1 cellular context compared by ENCODE assay signal in the genomic region with DNA sequence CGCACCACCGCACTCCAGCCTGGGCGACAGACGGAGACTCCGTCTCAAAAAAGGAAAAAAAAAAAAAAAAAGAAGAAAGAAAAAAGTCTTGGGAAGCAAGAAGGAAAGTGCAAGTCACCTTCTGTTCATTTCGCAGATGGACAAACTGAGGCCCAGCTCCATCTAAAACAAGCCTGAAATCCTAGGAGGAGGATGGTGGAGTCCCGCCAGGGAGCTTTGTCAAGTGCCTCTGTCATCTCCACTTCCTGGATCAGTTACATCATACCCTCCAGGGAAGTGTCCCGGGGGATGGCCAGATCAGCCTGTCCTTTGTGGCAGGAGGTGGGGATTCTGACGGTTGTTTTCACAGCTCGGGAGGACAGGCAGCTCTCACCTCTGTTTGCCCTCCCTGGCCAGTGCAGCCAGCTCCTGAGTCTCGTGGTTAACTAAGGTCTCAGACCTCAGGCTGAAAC.
TF ChIP-seq lines count a peak whose summit lies in the region.

No MANE protein-coding gene starts in this region.

TF ChIP-seq in HepG2, 621 proteins besides CTCF, POLR2A, EP300 and RAD21 (continued from another document):
- TF ChIP-seq SMAD3 (CRISPR knock-in tag; IDR thresholded peaks at IDR 0.05) (no peak), RXRA (CRISPR knock-in tag; IDR thresholded peaks at IDR 0.05) (0 out of 2 replicates have a peak, but pooled peaks have one; percentile 34), ZMYM3 (CRISPR knock-in tag; IDR thresholded peaks at IDR 0.05) (peak; percentile 30; the same call in 1 of the 2 replicates), CEBPG (CRISPR knock-in tag; IDR thresholded peaks at IDR 0.05) (peak; percentile 54), CEBPB (IDR thresholded peaks at IDR 0.05; ENCODE audit: borderline replicate concordance, low read depth, low read length) (peak; percentile 28; the same call in 1 of the 2 replicates), ELF3 (CRISPR knock-in tag; IDR thresholded peaks at IDR 0.05) (peak; percentile 79), ZBTB3 (CRISPR knock-in tag; IDR thresholded peaks at IDR 0.05; ENCODE audit: borderline replicate concordance, low read depth) (no peak), TBL1XR1 (IDR thresholded peaks at IDR 0.05; ENCODE audit: borderline replicate concordance, low read length, partially characterized antibody) (no peak), ZNF337 (CRISPR knock-in tag; IDR thresholded peaks at IDR 0.05; ENCODE audit: borderline replicate concordance, low read depth) (no peak), SAP130 (CRISPR knock-in tag; IDR thresholded peaks at IDR 0.05; ENCODE audit: low read depth) (peak; percentile 58), ZNF616 (CRISPR knock-in tag; IDR thresholded peaks at IDR 0.05; ENCODE audit: low read depth) (no peak), CCAR2 (optimal IDR thresholded peaks at IDR 0.05; ENCODE audit: low read depth, low read length) (no peak), TMF1 (CRISPR knock-in tag; IDR thresholded peaks at IDR 0.05; ENCODE audit: low read depth) (no peak), ZNF264 (CRISPR knock-in tag; IDR thresholded peaks at IDR 0.05) (no peak), NR2F6 (IDR thresholded peaks at IDR 0.05) (no peak), NR2F6 (CRISPR knock-in tag; IDR thresholded peaks at IDR 0.05) (peak; percentile 23; the same call in 1 of the 2 replicates), NFE2L2 (IDR thresholded peaks at IDR 0.05; ENCODE audit: low read length) (0 out of 2 replicates have a peak, but pooled peaks have one; percentile 20)
- TF ChIP-seq, protein P1, sequence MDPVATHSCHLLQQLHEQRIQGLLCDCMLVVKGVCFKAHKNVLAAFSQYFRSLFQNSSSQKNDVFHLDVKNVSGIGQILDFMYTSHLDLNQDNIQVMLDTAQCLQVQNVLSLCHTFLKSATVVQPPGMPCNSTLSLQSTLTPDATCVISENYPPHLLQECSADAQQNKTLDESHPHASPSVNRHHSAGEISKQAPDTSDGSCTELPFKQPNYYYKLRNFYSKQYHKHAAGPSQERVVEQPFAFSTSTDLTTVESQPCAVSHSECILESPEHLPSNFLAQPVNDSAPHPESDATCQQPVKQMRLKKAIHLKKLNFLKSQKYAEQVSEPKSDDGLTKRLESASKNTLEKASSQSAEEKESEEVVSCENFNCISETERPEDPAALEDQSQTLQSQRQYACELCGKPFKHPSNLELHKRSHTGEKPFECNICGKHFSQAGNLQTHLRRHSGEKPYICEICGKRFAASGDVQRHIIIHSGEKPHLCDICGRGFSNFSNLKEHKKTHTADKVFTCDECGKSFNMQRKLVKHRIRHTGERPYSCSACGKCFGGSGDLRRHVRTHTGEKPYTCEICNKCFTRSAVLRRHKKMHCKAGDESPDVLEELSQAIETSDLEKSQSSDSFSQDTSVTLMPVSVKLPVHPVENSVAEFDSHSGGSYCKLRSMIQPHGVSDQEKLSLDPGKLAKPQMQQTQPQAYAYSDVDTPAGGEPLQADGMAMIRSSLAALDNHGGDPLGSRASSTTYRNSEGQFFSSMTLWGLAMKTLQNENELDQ (CRISPR knock-in tag; IDR thresholded peaks at IDR 0.05; ENCODE audit: borderline replicate concordance) = no peak
- TF ChIP-seq, protein P2, sequence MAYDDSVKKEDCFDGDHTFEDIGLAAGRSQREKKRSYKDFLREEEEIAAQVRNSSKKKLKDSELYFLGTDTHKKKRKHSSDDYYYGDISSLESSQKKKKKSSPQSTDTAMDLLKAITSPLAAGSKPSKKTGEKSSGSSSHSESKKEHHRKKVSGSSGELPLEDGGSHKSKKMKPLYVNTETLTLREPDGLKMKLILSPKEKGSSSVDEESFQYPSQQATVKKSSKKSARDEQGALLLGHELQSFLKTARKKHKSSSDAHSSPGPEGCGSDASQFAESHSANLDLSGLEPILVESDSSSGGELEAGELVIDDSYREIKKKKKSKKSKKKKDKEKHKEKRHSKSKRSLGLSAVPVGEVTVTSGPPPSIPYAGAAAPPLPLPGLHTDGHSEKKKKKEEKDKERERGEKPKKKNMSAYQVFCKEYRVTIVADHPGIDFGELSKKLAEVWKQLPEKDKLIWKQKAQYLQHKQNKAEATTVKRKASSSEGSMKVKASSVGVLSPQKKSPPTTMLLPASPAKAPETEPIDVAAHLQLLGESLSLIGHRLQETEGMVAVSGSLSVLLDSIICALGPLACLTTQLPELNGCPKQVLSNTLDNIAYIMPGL (CRISPR knock-in tag; IDR thresholded peaks at IDR 0.05; ENCODE audit: borderline replicate concordance in 1 of 2, low read depth in 1 of 2) = no peak
- TF ChIP-seq, protein P3, sequence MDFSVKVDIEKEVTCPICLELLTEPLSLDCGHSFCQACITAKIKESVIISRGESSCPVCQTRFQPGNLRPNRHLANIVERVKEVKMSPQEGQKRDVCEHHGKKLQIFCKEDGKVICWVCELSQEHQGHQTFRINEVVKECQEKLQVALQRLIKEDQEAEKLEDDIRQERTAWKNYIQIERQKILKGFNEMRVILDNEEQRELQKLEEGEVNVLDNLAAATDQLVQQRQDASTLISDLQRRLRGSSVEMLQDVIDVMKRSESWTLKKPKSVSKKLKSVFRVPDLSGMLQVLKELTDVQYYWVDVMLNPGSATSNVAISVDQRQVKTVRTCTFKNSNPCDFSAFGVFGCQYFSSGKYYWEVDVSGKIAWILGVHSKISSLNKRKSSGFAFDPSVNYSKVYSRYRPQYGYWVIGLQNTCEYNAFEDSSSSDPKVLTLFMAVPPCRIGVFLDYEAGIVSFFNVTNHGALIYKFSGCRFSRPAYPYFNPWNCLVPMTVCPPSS (IDR thresholded peaks at IDR 0.05) = no peak
- TF ChIP-seq, protein P4, sequence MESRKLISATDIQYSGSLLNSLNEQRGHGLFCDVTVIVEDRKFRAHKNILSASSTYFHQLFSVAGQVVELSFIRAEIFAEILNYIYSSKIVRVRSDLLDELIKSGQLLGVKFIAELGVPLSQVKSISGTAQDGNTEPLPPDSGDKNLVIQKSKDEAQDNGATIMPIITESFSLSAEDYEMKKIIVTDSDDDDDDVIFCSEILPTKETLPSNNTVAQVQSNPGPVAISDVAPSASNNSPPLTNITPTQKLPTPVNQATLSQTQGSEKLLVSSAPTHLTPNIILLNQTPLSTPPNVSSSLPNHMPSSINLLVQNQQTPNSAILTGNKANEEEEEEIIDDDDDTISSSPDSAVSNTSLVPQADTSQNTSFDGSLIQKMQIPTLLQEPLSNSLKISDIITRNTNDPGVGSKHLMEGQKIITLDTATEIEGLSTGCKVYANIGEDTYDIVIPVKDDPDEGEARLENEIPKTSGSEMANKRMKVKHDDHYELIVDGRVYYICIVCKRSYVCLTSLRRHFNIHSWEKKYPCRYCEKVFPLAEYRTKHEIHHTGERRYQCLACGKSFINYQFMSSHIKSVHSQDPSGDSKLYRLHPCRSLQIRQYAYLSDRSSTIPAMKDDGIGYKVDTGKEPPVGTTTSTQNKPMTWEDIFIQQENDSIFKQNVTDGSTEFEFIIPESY (CRISPR knock-in tag; IDR thresholded peaks at IDR 0.05) = no peak
